Comparison of ENCODE assay signal across 25 cellular contexts in the genomic region with DNA sequence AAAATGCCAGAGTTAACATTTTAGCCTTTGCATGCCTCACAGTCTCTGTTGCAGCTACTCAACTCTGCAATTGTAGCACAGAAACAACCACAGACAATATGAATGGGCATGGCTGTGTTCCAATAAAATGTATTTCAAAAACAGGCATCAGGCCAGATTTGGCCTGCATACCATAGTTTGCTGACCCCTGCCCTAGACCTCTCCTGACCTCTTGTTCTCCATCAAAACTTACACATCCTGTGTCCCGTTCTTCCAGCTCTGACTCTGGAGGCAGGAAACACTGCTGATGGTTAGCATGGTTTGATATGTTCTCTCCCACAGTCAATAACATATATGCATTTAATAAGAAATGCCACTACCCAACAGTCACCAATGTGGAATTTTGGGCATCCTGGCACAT.
"Had no signal": no experiment of that assay in that cellular context is flagged by ENCODE, and none has a peak within 500 bp of the region (broad histone marks: within the 10 kb centered on the region; RNA-seq: fewer than 3 reads in every experiment).

No MANE protein-coding gene starts in this region.

- H3K4me1 ChIP-seq: pancreas, prostate gland, sigmoid colon, suprapubic skin, testis, transverse colon, upper lobe of right lung had no signal

- H3K36me3 ChIP-seq: neural progenitor cell, pancreas, prostate gland, right atrium auricular region, sigmoid colon, suprapubic skin, tibial artery, transverse colon, upper lobe of right lung, uterus had no signal

- H3K27me3 ChIP-seq: neural progenitor cell, pancreas, right atrium auricular region, sigmoid colon, suprapubic skin, testis, transverse colon, upper lobe of right lung, uterus had no signal

- H3K4me1 Mint-ChIP-seq: naive thymus-derived CD4-positive, alpha-beta T cell; natural killer cell; stimulated activated memory B cell treated with anti-CD40 and anti-IgM and Interleukin-4, amounts not matched to agents 10 μg/mL and 1 μg/mL and 100 μg/mL, for 72 hours; stimulated activated naive CD8-positive, alpha-beta T cell treated with anti-CD3 and anti-CD28 coated beads, Interleukin-15, amount 100 ng/mL, for 72 hours had no signal

- H3K9me3 Mint-ChIP-seq: neural progenitor cell; stimulated activated memory B cell treated with anti-CD40 and anti-IgM and Interleukin-4, amounts not matched to agents 10 μg/mL and 1 μg/mL and 100 μg/mL, for 72 hours; stimulated activated naive CD8-positive, alpha-beta T cell treated with anti-CD3 and anti-CD28 coated beads, Interleukin-15, amount 100 ng/mL, for 72 hours; type B pancreatic cell had no signal

- H3K9me3 ChIP-seq: pancreas, prostate gland, right atrium auricular region, sigmoid colon, suprapubic skin, testis, tibial artery, transverse colon, upper lobe of right lung, uterus had no signal

- H3K27ac ChIP-seq: neural progenitor cell, pancreas, prostate gland, right atrium auricular region, sigmoid colon, suprapubic skin, testis, tibial artery, transverse colon, upper lobe of right lung, uterus had no signal

- H3K4me3 Mint-ChIP-seq: naive thymus-derived CD4-positive, alpha-beta T cell; natural killer cell; neural progenitor cell; stimulated activated memory B cell treated with anti-CD40 and anti-IgM and Interleukin-4, amounts not matched to agents 10 μg/mL and 1 μg/mL and 100 μg/mL, for 72 hours; stimulated activated naive CD8-positive, alpha-beta T cell treated with anti-CD3 and anti-CD28 coated beads, Interleukin-15, amount 100 ng/mL, for 72 hours had no signal

- ATAC-seq: naive thymus-derived CD4-positive, alpha-beta T cell; natural killer cell; pancreas; stimulated activated memory B cell treated with anti-CD40 and anti-IgM and Interleukin-4, amounts not matched to agents 10 μg/mL and 1 μg/mL and 100 μg/mL, for 72 hours; stimulated activated naive CD8-positive, alpha-beta T cell treated with anti-CD3 and anti-CD28 coated beads, Interleukin-15, amount 100 ng/mL, for 72 hours; stimulated activated naive CD8-positive, alpha-beta T cell treated with anti-CD3 and anti-CD28 coated beads, Interleukin-15, Interleukin-2, amounts not matched to agents 100 U/mL and 50 U/mL, for 24 hours; upper lobe of right lung had no signal

- FAIRE-seq: pancreas, small intestine had no signal

- H3K27ac Mint-ChIP-seq: naive thymus-derived CD4-positive, alpha-beta T cell; natural killer cell; neural progenitor cell; stimulated activated memory B cell treated with anti-CD40 and anti-IgM and Interleukin-4, amounts not matched to agents 10 μg/mL and 1 μg/mL and 100 μg/mL, for 72 hours; stimulated activated naive CD8-positive, alpha-beta T cell treated with anti-CD3 and anti-CD28 coated beads, Interleukin-15, amount 100 ng/mL, for 72 hours; type B pancreatic cell had no signal

- DNase-seq: naive thymus-derived CD4-positive, alpha-beta T cell; natural killer cell; occipital lobe; pancreas; sigmoid colon; small intestine; stimulated activated CD4-positive, alpha-beta T cell treated with anti-CD3 and anti-CD28 coated beads, Interleukin-1b, Interleukin-23, amount 100 ng/mL, for 48 hours; stimulated activated CD4-positive, alpha-beta T cell treated with anti-CD3 and anti-CD28 coated beads, Interleukin-4, amount 100 ng/mL, for 1 hour; stimulated activated CD4-positive, alpha-beta T cell treated with anti-CD3 and anti-CD28 coated beads, Interleukin-4, amount 100 ng/mL, for 4 hours; stimulated activated CD8-positive, alpha-beta memory T cell treated with anti-CD3 and anti-CD28 coated beads, Interleukin-4, amount 100 ng/mL, for 48 hours; stimulated activated naive CD4-positive, alpha-beta T cell; stimulated activated naive CD8-positive, alpha-beta T cell treated with anti-CD3 and anti-CD28 coated beads, Interleukin-15, amount 100 ng/mL, for 72 hours; stimulated activated naive CD8-positive, alpha-beta T cell treated with anti-CD3 and anti-CD28 coated beads, Interleukin-15, Interleukin-2, amounts not matched to agents 100 U/mL and 50 U/mL, for 24 hours; substantia nigra; testis; tibial artery; transverse colon; upper lobe of right lung had no signal

- H3K4me3 ChIP-seq: neural progenitor cell, pancreas, prostate gland, right atrium auricular region, sigmoid colon, suprapubic skin, testis, tibial artery, transverse colon, upper lobe of right lung, uterus had no signal

- H3K9ac ChIP-seq: neural progenitor cell had no signal

- H3K36me3 Mint-ChIP-seq: naive thymus-derived CD4-positive, alpha-beta T cell; natural killer cell; stimulated activated memory B cell treated with anti-CD40 and anti-IgM and Interleukin-4, amounts not matched to agents 10 μg/mL and 1 μg/mL and 100 μg/mL, for 72 hours; type B pancreatic cell had no signal
